ENCODE assay signal across 3 cellular contexts in genomic region chr10:34612938-34613337, GRCh38.
A peak's percentile ranks its signal among the peaks of the same experiment; 100 is the strongest.
TF ChIP-seq lines count a peak whose summit lies in the region.

No MANE protein-coding gene starts in this region.

TF ChIP-seq in A549, 52 proteins besides CTCF, POLR2A, EP300 and RAD21:
- no peak for TF ChIP-seq SMC3 (IDR thresholded peaks at IDR 0.05)
- peak; percentile 31 to 45; a peak in 2 of 4 replicates for TF ChIP-seq CEBPB (IDR thresholded peaks at IDR 0.05)

TF ChIP-seq in GM23338, 12 proteins besides CTCF, POLR2A, EP300 and RAD21:
- TF ChIP-seq NANOG (IDR thresholded peaks at IDR 0.05; ENCODE audit: borderline replicate concordance) (no peak), EZH2 (IDR thresholded peaks at IDR 0.05; ENCODE audit: low read depth, unreplicated experiment) (no peak), STAT1 (IDR thresholded peaks at IDR 0.05; ENCODE audit: unreplicated experiment) (no peak), ETS1 (IDR thresholded peaks at IDR 0.05) (no peak), EZH2phosphoT487 (IDR thresholded peaks at IDR 0.05; ENCODE audit: unreplicated experiment) (no peak), JUNB (IDR thresholded peaks at IDR 0.05; ENCODE audit: unreplicated experiment) (no peak), REST (IDR thresholded peaks at IDR 0.05; ENCODE audit: unreplicated experiment) (no peak), CREB1 (CRISPR knock-in tag; IDR thresholded peaks at IDR 0.05; ENCODE audit: low read depth) (no peak), POLR2AphosphoS5 (IDR thresholded peaks at IDR 0.05; ENCODE audit: low read depth) (no peak), ZNF462 (CRISPR knock-in tag; IDR thresholded peaks at IDR 0.05) (no peak), ZNF114 (CRISPR knock-in tag; IDR thresholded peaks at IDR 0.05) (no peak), ZNF331 (CRISPR knock-in tag; IDR thresholded peaks at IDR 0.05; ENCODE audit: low read depth) (no peak)

TF ChIP-seq in H1, 55 proteins besides CTCF, POLR2A, EP300 and RAD21:
- no peak for TF ChIP-seq BRCA1 (IDR thresholded peaks at IDR 0.05; ENCODE audit: low read depth, low read length)
- no peak for TF ChIP-seq RFX5 (IDR thresholded peaks at IDR 0.05; ENCODE audit: borderline replicate concordance, low read depth, low read length)
- TF ChIP-seq CEBPB (IDR thresholded peaks at IDR 0.05; ENCODE audit: low read depth, low read length): peak; percentile 64; the same call in 1 of the 2 replicates
- TF ChIP-seq HDAC2 (IDR thresholded peaks at IDR 0.05; ENCODE audit: borderline replicate concordance in 1 of 2, low read depth in 2 of 2, low read length in 2 of 2): no peak
- no peak for TF ChIP-seq TAF1 (IDR thresholded peaks at IDR 0.05; ENCODE audit: low read depth, low read length)
- TF ChIP-seq CHD7 (IDR thresholded peaks at IDR 0.05; ENCODE audit: insufficient replicate concordance, low read length): no peak
- TF ChIP-seq MAFK (IDR thresholded peaks at IDR 0.05; ENCODE audit: low read depth, low read length): no peak
